In genomic region chr5:179805529-179806249, GRCh38 we compare ENCODE assay signal across 9 cellular contexts. TPM values are rescaled to one million over a fixed set of nuclear protein-coding genes. Genes with fewer than 3 reads are reported as not detected.
DNase-seq lines count a peak whose midpoint lies in the region; ATAC-seq, FAIRE-seq and TF ChIP-seq lines count a peak whose summit lies in the region.
"Had no signal": no experiment of that assay in that cellular context is flagged by ENCODE, and none has a peak within 500 bp of the region (broad histone marks: within the 10 kb centered on the region; RNA-seq: fewer than 3 reads in every experiment).

No MANE protein-coding gene starts in this region.

- no peaks in the 10 kb centered on the region for H3K9me3 Mint-ChIP-seq in effector memory CD8-positive, alpha-beta T cell

- TF ChIP-seq CTCF in AG04450 (IDR thresholded peaks at IDR 0.05; ENCODE audit: low read depth, low read length) (no peak), mucosa of descending colon (IDR thresholded peaks at IDR 0.05) (no peak)

- H3K4me3 ChIP-seq in AG04450 (ENCODE audit: low read depth, low read length): peak overlapping the region; percentile 77
- H3K4me3 ChIP-seq in SJSA1: peak overlapping the region; percentile 77
- peak overlapping the region; percentile 87 for H3K4me3 ChIP-seq in mucosa of descending colon

- DNase-seq in AG04450 (ENCODE audit: low read depth, low spot score): no peak
- DNase-seq in SJSA1 (ENCODE audit: low read depth in 1 of 2, low spot score in 2 of 2): peak; percentile 50 to 66
- DNase-seq in effector memory CD8-positive, alpha-beta T cell: no peak
- DNase-seq in mucosa of descending colon: peak; percentile 35 to 80 (median 70)
- DNase-seq in urothelium cell line (ENCODE audit: low spot score): peak; percentile 58
- no peak for DNase-seq in LoVo (ENCODE audit: low spot score)

- no peak overlapping the region for H3K27ac ChIP-seq in AG04450 (ENCODE audit: low read depth, low read length)
- H3K27ac ChIP-seq in SJSA1: peak overlapping the region; percentile 58

- H3K4me1 Mint-ChIP-seq in effector memory CD8-positive, alpha-beta T cell (ENCODE audit: low read depth in 2 of 2): peaks cover 23 to 24% of the 10 kb centered on the region in 2 donors

- no peaks in the 10 kb centered on the region; the same call in 1 of the 2 replicates for H3K9me3 ChIP-seq in AG04450 (ENCODE audit: control insufficient read depth, insufficient read depth, low read length)
- no peaks in the 10 kb centered on the region for H3K9me3 ChIP-seq in SJSA1 (replicated peaks)
- H3K9me3 ChIP-seq in mucosa of descending colon: no peaks in the 10 kb centered on the region

- peaks cover 22% of the 10 kb centered on the region for H3K4me1 ChIP-seq in SJSA1 (replicated peaks)
- peaks cover 51% of the 10 kb centered on the region for H3K4me1 ChIP-seq in mucosa of descending colon (ENCODE audit: low read depth)

- no peaks in the 10 kb centered on the region for H3K27me3 ChIP-seq in AG04450 (ENCODE audit: control insufficient read depth, insufficient read depth, low read length)
- H3K27me3 ChIP-seq in SJSA1 (replicated peaks): no peaks in the 10 kb centered on the region

- peak overlapping the region; percentile 77 to 90 for H3K27ac Mint-ChIP-seq in effector memory CD8-positive, alpha-beta T cell

- POLR2A ChIA-PET in AG04450 (lab: Yijun Ruan, JAX): interaction anchor here (1.2 kb wide), 1 partner anchor 15 kb away, joined by 5 read pairs; the partner anchor contains the start of gene SQSTM1

- H3K36me3 Mint-ChIP-seq in effector memory CD8-positive, alpha-beta T cell (ENCODE audit: insufficient read depth): peaks cover 21% of the 10 kb centered on the region

- ATAC-seq in GM18502 (IDR thresholded peaks at IDR 0.05; ENCODE audit: poor library complexity, unreplicated experiment) (peak; percentile 17), HG03064 (IDR thresholded peaks at IDR 0.05; ENCODE audit: low read depth, unreplicated experiment) (peak; percentile 22), mucosa of descending colon (peak; percentile 23)
- ATAC-seq in effector memory CD8-positive, alpha-beta T cell (replicated peaks): peak; percentile 35

- intact Hi-C loops in mucosa of descending colon (cut with DNase I, micrococcal nuclease): no loop called here

- CTCF ChIA-PET in AG04450 (lab: Charles Lee): interaction anchor here (0.5 kb wide), 1 partner anchor 37 kb away, joined by 5 read pairs; no protein-coding TSS in a partner anchor

- FAIRE-seq in urothelium cell line (lab: Jason Lieb, UNC): no peak

- H3K4me3 Mint-ChIP-seq in effector memory CD8-positive, alpha-beta T cell: peak overlapping the region; percentile 83 to 87

- H3K36me3 ChIP-seq in SJSA1 (peaks cover 51% of the 10 kb centered on the region), mucosa of descending colon (ENCODE audit: low read depth) (no peaks in the 10 kb centered on the region)

- no peaks in the 10 kb centered on the region for H3K27me3 Mint-ChIP-seq in effector memory CD8-positive, alpha-beta T cell

RNA-seq across cellular contexts. Expression of gene MGAT4B, which starts 1.0 kb away (rescaled TPM):
- polyA plus RNA-seq in AG04450 (2011; rRNA removed): 102 and 149 TPM in 2 replicates
- 122 and 152 TPM in 2 replicates for polyA minus RNA-seq in AG04450 (2011; rRNA and poly(A)+ RNA removed)
- 98.2 and 125 TPM in 2 replicates for total RNA-seq in SJSA1 (2014; rRNA removed; shearing (Covaris generic))
- total RNA-seq in mucosa of descending colon: 100 to 1,000 TPM; 274 to 623 (median 476) TPM

RNA-seq across cellular contexts. Expression of gene LTC4S, which starts 11.9 kb away (rescaled TPM):
- 0.40 and 0.56 TPM in 2 replicates for polyA plus RNA-seq in AG04450 (2011; rRNA removed)
- 0.46 TPM in 1 of 2 replicates, not detected in the other for polyA minus RNA-seq in AG04450 (2011; rRNA and poly(A)+ RNA removed)
- total RNA-seq in SJSA1 (2014; rRNA removed; shearing (Covaris generic)): 0.68 TPM in 1 of 2 replicates, not detected in the other
- total RNA-seq in mucosa of descending colon: 10 to 100 TPM in 1 of 3 donors, 1 to 10 TPM in 2; 3.0 to 10.4 (median 7.0) TPM
- total RNA-seq: HT1080 had no signal

RNA-seq across cellular contexts. Expression of gene SQSTM1, which starts 15.0 kb away (rescaled TPM):
- polyA plus RNA-seq in AG04450 (2011; rRNA removed): 366 and 589 TPM in 2 replicates
- polyA minus RNA-seq in AG04450 (2011; rRNA and poly(A)+ RNA removed): 215 and 259 TPM in 2 replicates
- 298 and 772 TPM in 2 replicates for total RNA-seq in SJSA1 (2014; rRNA removed; shearing (Covaris generic))
- 100 to 1,000 TPM; 302 to 348 (median 321) TPM for total RNA-seq in mucosa of descending colon

RNA-seq across cellular contexts. Expression of gene MRNIP, which starts 52.9 kb away (rescaled TPM):
- polyA plus RNA-seq in AG04450 (2011; rRNA removed): 14.0 and 16.0 TPM in 2 replicates
- polyA minus RNA-seq in AG04450 (2011; rRNA and poly(A)+ RNA removed): 9.6 and 12.3 TPM in 2 replicates
- total RNA-seq in SJSA1 (2014; rRNA removed; shearing (Covaris generic)): 10.4 and 17.7 TPM in 2 replicates
- 10 to 100 TPM; 20.8 to 38.3 (median 27.5) TPM for total RNA-seq in mucosa of descending colon

Comparison
In these comparisons a context has a peak if more than half of its experiments do, and no peak if none do; other contexts are left out.
1. DNase-seq: peak in SJSA1 (2 of 2), mucosa of descending colon (3 of 3) and urothelium cell line (single experiment); none in AG04450 (single experiment), effector memory CD8-positive, alpha-beta T cell (0 of 3) and LoVo (single experiment).
2. Peak in every context shown above with its lines, with median percentiles within 50 percentile points of each other: H3K4me3 ChIP-seq and ATAC-seq.